Comparison of ENCODE assay signal across 23 cellular contexts in genomic region chr3:14926592-14926991, GRCh38. TPM values are rescaled to one million over a fixed set of nuclear protein-coding genes. Genes with fewer than 3 reads are reported as not detected.
DNase-seq lines count a peak whose midpoint lies in the region; ATAC-seq, FAIRE-seq and TF ChIP-seq lines count a peak whose summit lies in the region.
"Had no signal": no experiment of that assay in that cellular context is flagged by ENCODE, and none has a peak within 500 bp of the region (broad histone marks: within the 10 kb centered on the region; RNA-seq: fewer than 3 reads in every experiment).

No MANE protein-coding gene starts in this region.

- TF ChIP-seq CTCF in K562 (IDR thresholded peaks at IDR 0.05 in 2 of 3, conservative IDR thresholded peaks at IDR 0.05 in 1 of 3; ENCODE audit: insufficient read depth in 2 of 3, low read depth in 1 of 3, low read length in 3 of 3), result no peak

- no peak overlapping the region for H3K27ac ChIP-seq in K562 (ENCODE audit: extremely low read depth, low read depth, low read length)
- H3K27ac ChIP-seq: 22Rv1, BLaER1, C4-2B, GM23248 had no signal

- 9% methylated on average over 1 of the region's 1 CpG for WGBS in K562 (ENCODE audit: insufficient coverage, low coverage, missing lambda C conversion rate)

- intact Hi-C loops in K562 (cut with micrococcal nuclease), result loop anchor here (5.0 to 10.0 kb wide), 5 partner anchors 126 to 631 kb away; partner anchors contain the start of gene CAPN7

- H3K9ac ChIP-seq in K562 (ENCODE audit: insufficient read depth in 1 of 2, low read depth in 2 of 2, low read length in 2 of 2), result peak overlapping the region in 1 of 2 experiments; percentile 1; a peak in 1 of 4 replicates
- H3K9ac ChIP-seq: BLaER1, GM23248 had no signal

- no peak for FAIRE-seq in K562 (lab: Jason Lieb, UNC)
- FAIRE-seq: A204.1, GM12892, GM19239, H1 had no signal

- no peak overlapping the region for H2AFZ ChIP-seq in K562 (ENCODE audit: low read depth, low read length)
- H2AFZ ChIP-seq: GM23248 had no signal

- no peaks in the 10 kb centered on the region for H3K79me2 ChIP-seq in K562 (ENCODE audit: control insufficient read depth, insufficient read depth, low read length)

- peaks cover 26 to 30% of the 10 kb centered on the region in 2 experiments for H3K27me3 ChIP-seq in K562 (ENCODE audit: control insufficient read depth in 2 of 2, insufficient read depth in 2 of 2, low read length in 2 of 2)
- H3K27me3 ChIP-seq: BLaER1 had no signal

- no peak overlapping the region for H3K4me2 ChIP-seq in K562 (ENCODE audit: insufficient read depth, low read length)
- H3K4me2 ChIP-seq: BLaER1 had no signal

- no peaks in the 10 kb centered on the region for H3K9me1 ChIP-seq in K562 (ENCODE audit: control insufficient read depth, insufficient read depth, low read length)

- TF ChIP-seq RAD21 in K562 (CRISPR knock-in tag; conservative IDR thresholded peaks at IDR 0.05 in 1 of 2, IDR thresholded peaks at IDR 0.05 in 1 of 2), result no peak

- DNase-seq in DMS 273 (lab: John Stamatoyannopoulos, UW; ENCODE audit: unreplicated experiment) (peak; percentile 21), DMS 273 treated with DMSO at 0.1 percent for 48 hours (lab: John Stamatoyannopoulos, UW) (no peak), K562 (ENCODE audit: extremely low read depth in 1 of 4, low spot score in 3 of 4) (no peak), occipital lobe (lab: John Stamatoyannopoulos, UW) (no peak), HPDE6-E6E7 (ENCODE audit: extremely low spot score) (no peak)
- DNase-seq in activated effector memory CD4-positive, alpha-beta T cell treated with anti-CD3 and anti-CD28 coated beads, Interleukin-2, amount 50 U/mL, for 16 hours, result peak; percentile 34
- no peak for DNase-seq in activated effector memory CD4-positive, alpha-beta T cell treated with Interleukin-2 at 50 U/mL for 16 hours
- DNase-seq: Caco-2; CD4-positive, CD25-positive, alpha-beta regulatory T cell; CD8-positive, alpha-beta T cell; DMS53; DMS79 treated with DMSO at 0.1 percent for 48 hours; GF-D8; GM23248; H7; HCEC 1CT had no signal

- no peaks in the 10 kb centered on the region for H3K9me3 ChIP-seq in K562 (replicated peaks; ENCODE audit: control insufficient read depth, insufficient read depth, low read depth, low read length)
- H3K9me3 ChIP-seq: BLaER1, Caco-2 had no signal

- TF ChIP-seq EP300 in K562 (IDR thresholded peaks at IDR 0.05; ENCODE audit: low read length), result no peak

- CTCF ChIA-PET in K562 (lab: Yijun Ruan, JAX; ENCODE audit: low intra/inter-chr PET ratio), result no interaction called here

- no peak for TF ChIP-seq POLR2A in K562 (conservative IDR thresholded peaks at IDR 0.05)

- no peak overlapping the region for H3K4me3 ChIP-seq in K562
- H3K4me3 ChIP-seq: BLaER1, GM23248 had no signal

- in situ Hi-C loops in K562 (cut with MboI), result no loop called here

- peaks cover 4% of the 10 kb centered on the region; the same call in 1 of the 2 replicates for H4K20me1 ChIP-seq in K562 (replicated peaks; ENCODE audit: control insufficient read depth, insufficient read depth, low read length)
- H4K20me1 ChIP-seq: BLaER1 had no signal

- BruUV-seq in K562 (replicated peaks; lab: Mats Ljungman, UMichigan), result no TSS peak

- POLR2A ChIA-PET in K562 (lab: Yijun Ruan, JAX), result interaction anchor here (0.6 to 1.1 kb wide), 6 partner anchors 29 to 449 kb away, joined by 3 to 4 read pairs (median 3); partner anchors contain the start of gene MRPS25

- H3K4me1 ChIP-seq in K562 (replicated peaks in 1 of 2; ENCODE audit: control insufficient read depth in 2 of 2, insufficient read depth in 2 of 2, low read length in 2 of 2), result peaks cover 0 to 3% of the 10 kb centered on the region in 2 experiments; a peak in 2 of 5 replicates
- H3K4me1 ChIP-seq: Caco-2 had no signal

- peak; percentile 5; the same call in 1 of the 3 replicates for ATAC-seq in K562
- ATAC-seq: CD8-positive, alpha-beta T cell had no signal

- no peaks in the 10 kb centered on the region for H3K36me3 ChIP-seq in K562 (ENCODE audit: control insufficient read depth, insufficient read depth, low read length)
- H3K36me3 ChIP-seq: BLaER1 had no signal

TF ChIP-seq in K562, 482 proteins besides CTCF, POLR2A, EP300 and RAD21:
- no peak for TF ChIP-seq MTA2 (IDR thresholded peaks at IDR 0.05; ENCODE audit: low read depth)
- TF ChIP-seq, protein P1, sequence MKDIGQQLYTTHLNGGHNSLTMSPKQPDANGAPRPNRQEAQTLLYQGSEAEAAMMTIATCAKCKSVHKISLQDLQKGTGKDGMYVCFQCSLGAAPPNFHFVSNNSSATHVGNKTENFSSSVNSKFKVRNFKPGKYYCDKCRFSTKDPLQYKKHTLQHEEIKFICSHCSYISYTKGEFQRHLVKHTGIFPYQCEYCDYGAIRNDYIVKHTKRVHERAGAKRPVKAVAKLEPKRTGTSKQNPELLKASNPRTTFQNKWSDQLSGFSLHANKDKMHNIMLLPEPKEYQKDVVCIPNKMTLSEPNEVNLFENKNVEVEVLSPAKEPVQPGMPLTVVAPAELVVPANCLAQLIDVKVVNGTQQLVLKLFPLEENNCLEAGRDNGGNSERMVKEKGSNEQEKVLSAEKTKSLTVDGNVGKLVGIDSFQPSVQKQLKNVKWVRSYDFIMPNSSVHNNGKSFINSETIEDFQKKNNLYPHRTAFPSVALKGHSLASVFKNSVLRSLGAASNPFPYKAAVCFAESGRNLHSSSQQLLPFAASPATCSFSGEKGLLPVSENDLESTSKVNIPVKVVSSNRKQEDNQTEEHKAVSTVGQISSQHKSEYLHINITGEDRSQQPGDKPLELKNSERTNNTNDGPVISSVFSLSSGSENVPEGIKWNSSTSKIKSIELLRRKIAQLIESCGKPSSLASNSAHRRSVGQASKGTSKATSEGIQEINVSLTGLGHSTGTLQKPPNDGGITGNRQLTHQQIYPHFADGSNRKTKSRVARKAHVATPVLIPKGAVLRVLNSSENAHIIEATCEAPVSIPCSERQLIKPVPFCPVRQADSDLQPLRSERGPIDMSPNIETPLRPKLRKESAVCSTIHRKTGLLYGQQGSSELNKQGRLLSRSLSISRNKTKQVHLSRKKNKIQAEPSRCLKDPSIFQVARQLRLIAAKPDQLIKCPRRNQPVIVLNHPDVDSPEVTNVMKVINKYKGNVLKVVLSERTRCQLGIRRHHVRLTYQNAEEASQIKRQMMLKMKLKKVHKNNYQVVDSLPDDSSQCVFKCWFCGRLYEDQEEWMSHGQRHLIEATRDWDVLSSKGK (CRISPR knock-in tag; IDR thresholded peaks at IDR 0.05), result no peak
- TF ChIP-seq ZBTB2 (IDR thresholded peaks at IDR 0.05), result no peak
- TF ChIP-seq ZNF3 (CRISPR knock-in tag; IDR thresholded peaks at IDR 0.05), result no peak
TF ChIP-seq in K562: peak in this region for 0.

RNA-seq across cellular contexts. Expression of gene NR2C2, which starts 20.8 kb away (rescaled TPM):
- total RNA-seq in K562 (2011; cell fraction: chromatin; rRNA removed; ENCODE audit: low replicate concordance), result 116 and 153 TPM in 2 replicates
- total RNA-seq in K562 (2011; cell fraction: nucleolus; rRNA removed), result 54.9 and 60.4 TPM in 2 replicates
- total RNA-seq in K562 (2011; cell fraction: nucleoplasm; rRNA removed), result 99.1 and 148 TPM in 2 replicates
- total RNA-seq in K562 (2014; rRNA removed) (10.8 and 17.3 TPM in 2 replicates), K562 (2014; rRNA removed; fragmentation: Illumina TruSeq; extraction: Trizol) (17.7 and 18.7 TPM in 2 replicates), K562 (2015; rRNA removed; fragmentation: Illumina TruSeq; extraction: Trizol) (14.6 and 15.8 TPM in 2 replicates), K562 (2021) (32.9 and 33.0 TPM in 2 replicates), occipital lobe (92.6 TPM)
- polyA plus RNA-seq in K562 (2011; rRNA removed) (17.3 and 21.8 TPM in 2 replicates), K562 (2014; fragmentation: Illumina TruSeq; extraction: Trizol) (20.4 and 22.3 TPM in 2 replicates), K562 (2014; fragmentation: Nextera tagmentation; extraction: Ambion mirVana) (1 to 10 TPM; 6.1 to 6.4 TPM), K562 (2014; rRNA removed) (13.9 and 18.0 TPM in 2 replicates)
- 7.9 and 12.6 TPM in 2 replicates for polyA plus RNA-seq in K562 (2011; cell fraction: cytosol; rRNA removed)
- polyA plus RNA-seq in K562 (2011; cell fraction: nucleus; rRNA removed), result 117 and 123 TPM in 2 replicates
- 21.1 and 35.7 TPM in 2 replicates for polyA plus RNA-seq in K562 (2012)
- polyA minus RNA-seq in K562 (2011; rRNA and poly(A)+ RNA removed), result 24.6 and 33.6 TPM in 2 replicates
- 17.3 and 23.8 TPM in 2 replicates for polyA minus RNA-seq in K562 (2011; cell fraction: cytosol; rRNA and poly(A)+ RNA removed)
- 50.1 and 65.4 TPM in 2 replicates for polyA minus RNA-seq in K562 (2011; cell fraction: nucleus; rRNA and poly(A)+ RNA removed)

Comparison
In these comparisons a context has a peak if more than half of its experiments do, and no peak if none do; other contexts are left out.
1. DNase-seq: peak in DMS 273 (single experiment) and activated effector memory CD4-positive, alpha-beta T cell treated with anti-CD3 and anti-CD28 coated beads, Interleukin-2, amount 50 U/mL, for 16 hours (single experiment); none in DMS 273 treated with DMSO at 0.1 percent for 48 hours (single experiment), activated effector memory CD4-positive, alpha-beta T cell treated with Interleukin-2 at 50 U/mL for 16 hours (single experiment), K562 (0 of 4), occipital lobe (single experiment) and HPDE6-E6E7 (single experiment).